ENCODE assay signal across 2 cellular contexts in the genomic region with DNA sequence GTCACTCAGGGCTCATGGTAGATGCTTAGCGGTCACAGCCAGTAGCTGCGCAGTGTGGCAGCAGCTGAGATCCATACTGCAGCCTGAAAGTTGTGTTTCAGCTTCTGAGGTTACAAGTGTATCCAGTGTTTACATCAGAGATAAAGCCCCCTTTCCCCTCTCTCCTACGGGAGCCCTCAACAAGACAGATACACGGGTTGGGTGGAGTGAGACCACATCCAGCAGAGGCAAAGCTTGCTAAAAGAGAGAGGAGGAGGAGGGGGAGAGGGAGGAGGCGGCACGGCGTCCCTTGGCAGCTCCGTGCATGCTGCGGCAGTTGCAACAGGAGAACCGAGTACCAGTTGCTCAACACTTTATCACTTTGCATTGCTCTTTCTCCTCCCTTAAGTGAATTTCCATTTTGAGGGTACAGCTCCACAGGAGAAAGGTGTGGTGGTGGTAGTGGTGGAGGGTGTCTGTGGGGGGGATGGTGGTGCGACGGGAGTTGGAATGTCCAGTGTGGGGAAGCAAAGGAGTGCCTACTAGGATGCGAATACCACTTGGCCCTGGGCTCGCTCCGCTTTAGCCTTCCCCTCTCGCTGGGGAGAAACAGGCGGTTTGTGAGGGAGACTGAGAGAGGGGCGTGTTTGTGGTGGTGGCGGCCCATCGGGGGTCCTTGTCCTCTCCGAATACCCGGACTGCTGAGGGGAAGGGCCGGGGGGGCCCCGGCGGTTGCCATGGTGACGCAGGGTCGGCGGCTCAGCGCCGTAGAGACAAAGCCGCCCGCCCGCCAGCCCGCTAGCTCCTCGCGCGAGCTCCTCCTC.
A peak's percentile ranks its signal among the peaks of the same experiment; 100 is the strongest.
TF ChIP-seq lines count a peak whose summit lies in the region.

No MANE protein-coding gene starts in this region.

TF ChIP-seq in GM12878, 131 proteins besides CTCF, POLR2A, EP300 and RAD21:
- TF ChIP-seq BMI1 (IDR thresholded peaks at IDR 0.05; ENCODE audit: borderline replicate concordance): peak; percentile 44; the same call in 1 of the 2 replicates
- no peak for TF ChIP-seq YBX1 (IDR thresholded peaks at IDR 0.05)
- no peak for TF ChIP-seq SIX5 (IDR thresholded peaks at IDR 0.05; ENCODE audit: low read depth, low read length, severe bottlenecking)
- TF ChIP-seq SUZ12 (IDR thresholded peaks at IDR 0.05; ENCODE audit: unreplicated experiment): peak; percentile 74
- TF ChIP-seq TCF3 (IDR thresholded peaks at IDR 0.05; ENCODE audit: borderline replicate concordance, insufficient read depth, low read depth, low read length): no peak
- 0 out of 2 replicates have a peak, but pooled peaks have one; percentile 6 for TF ChIP-seq EZH2 (IDR thresholded peaks at IDR 0.05; ENCODE audit: borderline replicate concordance, control insufficient read depth, low read depth, low read length)
- TF ChIP-seq TAF1 (IDR thresholded peaks at IDR 0.05; ENCODE audit: borderline replicate concordance, low read depth, low read length): no peak

TF ChIP-seq in GM12891, 5 proteins besides CTCF, POLR2A, EP300 and RAD21:
- TF ChIP-seq POLR2AphosphoS5 (IDR thresholded peaks at IDR 0.05; ENCODE audit: low read depth, low read length) (no peak), TAF1 (IDR thresholded peaks at IDR 0.05; ENCODE audit: low read depth, low read length) (no peak), SPI1 (IDR thresholded peaks at IDR 0.05; ENCODE audit: low read depth, low read length) (no peak), POU2F2 (IDR thresholded peaks at IDR 0.05; ENCODE audit: low read depth, low read length) (no peak), PAX5 (IDR thresholded peaks at IDR 0.05; ENCODE audit: insufficient read depth, low read length, severe bottlenecking) (no peak)
